In the genomic region with DNA sequence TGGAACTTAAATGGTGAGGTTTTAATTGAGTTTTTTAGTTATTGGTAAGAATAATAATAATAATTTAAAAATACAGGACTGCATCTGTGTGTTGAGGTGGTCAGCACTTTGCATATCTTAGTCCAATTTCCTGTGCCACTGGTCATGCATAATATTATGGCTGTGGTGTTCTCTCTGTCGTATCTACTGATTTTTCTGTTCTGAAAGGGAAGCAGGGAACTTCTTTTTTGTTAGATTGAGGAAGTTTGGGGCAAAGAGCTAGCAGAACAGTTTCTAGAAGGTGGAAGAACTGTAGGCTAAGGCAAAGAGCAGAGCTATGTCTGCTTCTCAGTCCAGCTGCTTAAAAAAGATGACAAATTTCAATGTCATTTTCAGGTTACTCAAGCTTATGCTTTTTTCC, we compare ENCODE assay signal across 8 cellular contexts.
DNase-seq lines count a peak whose midpoint lies in the region; ATAC-seq and TF ChIP-seq lines count a peak whose summit lies in the region.
"Had no signal": no experiment of that assay in that cellular context is flagged by ENCODE, and none has a peak within 500 bp of the region (broad histone marks: within the 10 kb centered on the region; RNA-seq: fewer than 3 reads in every experiment).

No MANE protein-coding gene starts in this region.

- ATAC-seq in GM18498 (IDR thresholded peaks at IDR 0.05; ENCODE audit: unreplicated experiment) (peak; percentile 46), HG02759 (IDR thresholded peaks at IDR 0.05; ENCODE audit: unreplicated experiment) (peak; percentile 49)
- ATAC-seq in natural killer cell treated with Interleukin-12 subunit alpha and Interleukin-12 subunit beta and Interleukin-15 and Interleukin-18, amount 100 ng/mL, for 72 hours: no peak

- no peaks in the 10 kb centered on the region for H3K27me3 Mint-ChIP-seq in natural killer cell treated with Interleukin-12 subunit alpha and Interleukin-12 subunit beta and Interleukin-15 and Interleukin-18, amount 100 ng/mL, for 72 hours

- H3K36me3 Mint-ChIP-seq in natural killer cell treated with Interleukin-12 subunit alpha and Interleukin-12 subunit beta and Interleukin-15 and Interleukin-18, amount 100 ng/mL, for 72 hours: peaks cover 31% of the 10 kb centered on the region

- TF ChIP-seq CTCF in SU-DHL-6 (IDR thresholded peaks at IDR 0.05; ENCODE audit: insufficient read depth, low read length, poor library complexity, severe bottlenecking): no peak

- H4K20me1 ChIP-seq in SU-DHL-6 (ENCODE audit: low read depth, low read length): peaks cover 44% of the 10 kb centered on the region

- H3K9ac ChIP-seq in SU-DHL-6 (ENCODE audit: low read length): no peak overlapping the region

- peaks cover 18% of the 10 kb centered on the region for H3F3A ChIP-seq in SU-DHL-6 (ENCODE audit: insufficient read depth)

- H3K9me2 ChIP-seq in SU-DHL-6 (replicated peaks; ENCODE audit: insufficient read depth, low read length): no peaks in the 10 kb centered on the region

- no peak overlapping the region for H3K27ac Mint-ChIP-seq in natural killer cell treated with Interleukin-12 subunit alpha and Interleukin-12 subunit beta and Interleukin-15 and Interleukin-18, amount 100 ng/mL, for 72 hours

- H3K27ac ChIP-seq in SU-DHL-6 (ENCODE audit: low read depth, low read length) (peak overlapping the region; percentile 14; the same call in 1 of the 2 replicates), SJCRH30 (no peak overlapping the region)

- H3K36me3 ChIP-seq in SU-DHL-6 (ENCODE audit: low read length): peaks cover 42% of the 10 kb centered on the region; the same call in 1 of the 2 replicates
- peaks cover 78% of the 10 kb centered on the region for H3K36me3 ChIP-seq in SJCRH30

- H3K27me3 ChIP-seq in SU-DHL-6 (ENCODE audit: low read length): no peaks in the 10 kb centered on the region
- H3K27me3 ChIP-seq in SJCRH30: no peaks in the 10 kb centered on the region

- H3K4me2 ChIP-seq in SU-DHL-6 (ENCODE audit: low read depth, low read length, poor library complexity, severe bottlenecking): no peak overlapping the region

- H3K4me1 Mint-ChIP-seq in natural killer cell treated with Interleukin-12 subunit alpha and Interleukin-12 subunit beta and Interleukin-15 and Interleukin-18, amount 100 ng/mL, for 72 hours (ENCODE audit: low read depth in 2 of 2): peaks cover 59 to 61% of the 10 kb centered on the region in 2 donors

- peaks cover 91% of the 10 kb centered on the region for H3K79me2 ChIP-seq in SU-DHL-6 (ENCODE audit: insufficient read depth, low read length)

- H3K4me3 ChIP-seq in SU-DHL-6 (ENCODE audit: insufficient read depth, low read length, poor library complexity, severe bottlenecking): no peak overlapping the region
- no peak overlapping the region for H3K4me3 ChIP-seq in SJCRH30

- DNase-seq in natural killer cell treated with Interleukin-12 subunit alpha and Interleukin-12 subunit beta and Interleukin-15 and Interleukin-18, amount 100 ng/mL, for 72 hours (ENCODE audit: low spot score): no peak
- DNase-seq in KG1 (lab: John Stamatoyannopoulos, UW) (no peak), cortex of kidney (lab: John Stamatoyannopoulos, UW) (no peak), SJCRH30 (no peak)
- DNase-seq: NCI-H2081 had no signal

- peak overlapping the region; percentile 6 for H3K4me3 Mint-ChIP-seq in natural killer cell treated with Interleukin-12 subunit alpha and Interleukin-12 subunit beta and Interleukin-15 and Interleukin-18, amount 100 ng/mL, for 72 hours

- no peaks in the 10 kb centered on the region for H3K9me3 Mint-ChIP-seq in natural killer cell treated with Interleukin-12 subunit alpha and Interleukin-12 subunit beta and Interleukin-15 and Interleukin-18, amount 100 ng/mL, for 72 hours

- H2AFZ ChIP-seq in SU-DHL-6 (ENCODE audit: low read depth, low read length, severe bottlenecking): no peak overlapping the region

- no peaks in the 10 kb centered on the region for H3K4me1 ChIP-seq in SJCRH30

- H3K9me3 ChIP-seq in SU-DHL-6 (ENCODE audit: insufficient read depth, low read length): no peaks in the 10 kb centered on the region
- H3K9me3 ChIP-seq in SJCRH30 (replicated peaks): no peaks in the 10 kb centered on the region

Comparison
In these comparisons a context has a peak if more than half of its experiments do, and no peak if none do; other contexts are left out.
1. ATAC-seq: peak in GM18498 (single experiment) and HG02759 (single experiment); none in natural killer cell treated with Interleukin-12 subunit alpha and Interleukin-12 subunit beta and Interleukin-15 and Interleukin-18, amount 100 ng/mL, for 72 hours (0 of 2).